Comparison of ENCODE assay signal across 8 cellular contexts in the genomic region with DNA sequence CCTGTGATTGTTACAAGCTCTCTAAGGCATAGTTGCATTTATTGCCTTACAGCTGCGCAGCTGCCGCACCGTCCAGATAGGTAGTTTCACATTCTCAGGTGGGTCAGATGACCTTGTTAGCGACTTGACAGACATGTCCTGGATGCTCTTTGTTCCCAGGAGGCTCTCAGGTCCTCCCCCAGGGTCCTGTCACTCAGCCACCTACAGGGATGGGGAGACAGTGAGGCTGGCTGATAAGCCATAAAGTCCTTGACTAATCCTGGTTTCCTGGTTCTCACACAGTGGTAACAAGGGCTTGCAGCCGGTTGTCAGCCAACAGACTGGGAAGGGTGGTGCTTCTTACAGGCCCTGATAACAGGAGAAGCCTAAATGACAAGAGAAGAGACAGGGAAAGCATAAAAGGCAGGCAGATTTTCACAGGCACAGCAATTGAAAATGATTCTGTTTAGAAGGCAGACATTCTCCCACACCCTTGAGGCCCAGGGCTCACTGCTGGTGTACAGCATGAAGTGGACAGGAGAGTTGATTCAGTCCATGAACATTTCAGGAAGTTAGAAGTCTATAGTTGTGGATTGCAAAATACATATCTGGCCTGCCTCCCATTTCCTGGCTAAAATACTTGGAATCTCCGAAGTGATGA. TPM values are rescaled to one million over a fixed set of nuclear protein-coding genes. Genes with fewer than 3 reads are reported as not detected.
A peak's percentile ranks its signal among the peaks of the same experiment; 100 is the strongest.
DNase-seq lines count a peak whose midpoint lies in the region; ATAC-seq and TF ChIP-seq lines count a peak whose summit lies in the region.

No MANE protein-coding gene starts in this region.

- TF ChIP-seq CTCF in body of pancreas (IDR thresholded peaks at IDR 0.05) (no peak), lower lobe of right lung (IDR thresholded peaks at IDR 0.05) (no peak)

- H3K27me3 ChIP-seq in HUES6 (ENCODE audit: control insufficient read depth, insufficient read depth, low read length) (no peaks in the 10 kb centered on the region), body of pancreas (no peaks in the 10 kb centered on the region), lower lobe of right lung (ENCODE audit: low read depth) (no peaks in the 10 kb centered on the region)

- H3K9me3 ChIP-seq in HUES6 (ENCODE audit: control insufficient read depth, insufficient read depth, low read depth, low read length): no peaks in the 10 kb centered on the region
- H3K9me3 ChIP-seq in body of pancreas: no peaks in the 10 kb centered on the region
- H3K9me3 ChIP-seq in lower lobe of right lung: no peaks in the 10 kb centered on the region

- H3K4me1 ChIP-seq in HUES6 (ENCODE audit: control insufficient read depth, insufficient read depth, low read length) (peaks cover 42% of the 10 kb centered on the region), body of pancreas (peaks cover 73% of the 10 kb centered on the region), lower lobe of right lung (peaks cover 77% of the 10 kb centered on the region)

- H3K36me3 ChIP-seq in HUES6 (ENCODE audit: control insufficient read depth, insufficient read depth, low read length) (peaks cover 27% of the 10 kb centered on the region), body of pancreas (replicated peaks in 1 of 2; ENCODE audit: insufficient read depth in 1 of 2, low read depth in 2 of 2) (no peaks in the 10 kb centered on the region), lower lobe of right lung (peaks cover 9% of the 10 kb centered on the region)

- peak in 1 of 3 donors; percentile 32 for TF ChIP-seq POLR2A in body of pancreas (IDR thresholded peaks at IDR 0.05)

- intact Hi-C loops in body of pancreas (cut with DNase I) (no loop called here), lower lobe of right lung (cut with DNase I) (no loop called here)

- peak overlapping the region; percentile 94 for H3K9ac ChIP-seq in HUES6 (ENCODE audit: low read length)

- H3K4me3 ChIP-seq in HUES6 (ENCODE audit: low read depth, low read length) (peak overlapping the region; percentile 100), body of pancreas (no peak overlapping the region), lower lobe of right lung (peak overlapping the region; percentile 85)

- DNase-seq in AG08396 (ENCODE audit: low spot score) (peak; percentile 69), body of pancreas (no peak), lower lobe of right lung (peak; percentile 49), cortex of kidney (lab: John Stamatoyannopoulos, UW) (no peak), HPDE6-E6E7 (ENCODE audit: extremely low spot score) (no peak)

- 12 to 22% methylated on average over 5 to 6 of the region's 6 CpGs for WGBS in body of pancreas, 2 donors

- H3K27ac ChIP-seq in HUES6 (ENCODE audit: low read depth, low read length): no peak overlapping the region
- H3K27ac ChIP-seq in body of pancreas: peak overlapping the region; percentile 27 to 100 (median 64)
- H3K27ac ChIP-seq in lower lobe of right lung: peak overlapping the region; percentile 98

- ATAC-seq in body of pancreas (no peak), lower lobe of right lung (peak in 1 of 2 donors; percentile 37), HG02588 (IDR thresholded peaks at IDR 0.05; ENCODE audit: unreplicated experiment) (no peak), GM19452 (IDR thresholded peaks at IDR 0.05; ENCODE audit: unreplicated experiment) (no peak)

RNA-seq across cellular contexts. Expression of gene ARF1, which starts 2.9 kb away (rescaled TPM):
- 100 to 1,000 TPM; 158 to 203 TPM for total RNA-seq in body of pancreas
- 368 TPM for total RNA-seq in lower lobe of right lung

RNA-seq across cellular contexts. Expression of gene C1orf35, which starts 17.7 kb away (rescaled TPM):
- total RNA-seq in body of pancreas (10 to 100 TPM; 10.9 to 71.2 TPM), lower lobe of right lung (12.4 TPM)

RNA-seq across cellular contexts. Expression of gene MRPL55, which starts 23.7 kb away (rescaled TPM):
- 10 to 100 TPM; 65.9 to 68.7 TPM for total RNA-seq in body of pancreas
- total RNA-seq in lower lobe of right lung: 43.6 TPM

RNA-seq across cellular contexts. Expression of gene GUK1, which starts 54.7 kb away (rescaled TPM):
- total RNA-seq in body of pancreas (100 to 1,000 TPM; 210 to 216 TPM), lower lobe of right lung (192 TPM)

Comparison
In these comparisons a context has a peak if more than half of its experiments do, and no peak if none do; other contexts are left out.
1. DNase-seq: peak in AG08396 (single experiment) and lower lobe of right lung (single experiment); none in body of pancreas (0 of 4), cortex of kidney (single experiment) and HPDE6-E6E7 (single experiment).
2. H3K4me3 ChIP-seq: peak in HUES6 (single experiment) and lower lobe of right lung (single experiment); none in body of pancreas (0 of 2).